Comparison of ENCODE assay signal across 18 cellular contexts in the genomic region with DNA sequence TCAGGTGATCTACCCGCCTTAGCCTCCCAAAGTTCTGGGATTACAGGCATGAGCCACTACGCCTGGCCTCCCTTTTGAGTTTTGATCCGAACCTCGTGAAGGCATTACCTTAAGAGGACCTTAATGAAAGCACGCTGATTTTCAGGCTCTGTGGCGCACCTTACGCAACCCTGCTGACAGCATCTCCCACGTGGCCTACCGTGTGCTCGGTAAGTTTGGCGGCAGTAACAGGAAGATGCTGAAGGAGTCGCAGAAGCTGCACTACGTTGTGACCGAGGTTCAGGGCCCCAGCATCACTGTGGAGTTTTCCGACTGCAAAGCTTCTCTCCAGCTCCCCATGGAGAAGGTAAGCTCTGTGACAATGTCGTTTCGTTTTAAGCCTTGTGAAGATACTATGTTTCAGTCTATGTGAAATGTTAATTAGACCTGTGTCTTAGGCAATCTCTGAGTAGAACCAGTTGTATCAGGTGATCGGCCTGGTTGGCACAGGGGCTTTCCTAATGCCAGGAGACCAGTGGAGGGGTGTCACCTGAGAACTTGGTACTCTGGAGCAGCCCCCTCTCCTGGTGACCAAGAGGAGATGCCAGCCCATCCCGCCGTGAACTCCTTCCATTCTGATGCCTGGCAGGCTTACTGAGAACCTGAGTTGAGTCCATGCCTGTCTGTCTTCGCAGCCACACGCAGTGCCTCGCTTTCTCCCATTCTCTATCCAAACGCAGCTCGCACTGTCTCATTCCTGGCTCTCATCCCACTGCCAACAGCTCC. TPM values are rescaled to one million over a fixed set of nuclear protein-coding genes. Genes with fewer than 3 reads are reported as not detected.
DNase-seq lines count a peak whose midpoint lies in the region; ATAC-seq, FAIRE-seq and TF ChIP-seq lines count a peak whose summit lies in the region.
"Had no signal": no experiment of that assay in that cellular context is flagged by ENCODE, and none has a peak within 500 bp of the region (broad histone marks: within the 10 kb centered on the region; RNA-seq: fewer than 3 reads in every experiment).

No MANE protein-coding gene starts in this region.

- no peak for TF ChIP-seq EP300 in K562 (IDR thresholded peaks at IDR 0.05; ENCODE audit: low read length)

- no peaks in the 10 kb centered on the region for H3K79me2 ChIP-seq in K562 (ENCODE audit: control insufficient read depth, insufficient read depth, low read length)
- no peaks in the 10 kb centered on the region for H3K79me2 ChIP-seq in mesendoderm (ENCODE audit: control insufficient read depth, insufficient read depth, low read length)

- no peak overlapping the region for H4K5ac ChIP-seq in mesendoderm (ENCODE audit: low read length)

- H3K18ac ChIP-seq in mesendoderm (ENCODE audit: low read length) = no peak overlapping the region

- peaks cover 3% of the 10 kb centered on the region for H3K79me1 ChIP-seq in mesendoderm (ENCODE audit: low read length)

- H3K27me3 ChIP-seq in AG04450 (ENCODE audit: control insufficient read depth, insufficient read depth, low read length) (no peaks in the 10 kb centered on the region), K562 (ENCODE audit: control insufficient read depth in 2 of 2, insufficient read depth in 2 of 2, low read length in 2 of 2) (no peaks in the 10 kb centered on the region), mesendoderm (ENCODE audit: insufficient read depth, low read length, poor library complexity) (no peaks in the 10 kb centered on the region)
- H3K27me3 ChIP-seq: right atrium auricular region had no signal

- no peak for TF ChIP-seq CTCF in AG04450 (IDR thresholded peaks at IDR 0.05; ENCODE audit: low read depth, low read length)
- TF ChIP-seq CTCF in HFF-Myc (IDR thresholded peaks at IDR 0.05; ENCODE audit: low read depth, low read length, missing control alignments) = peak; percentile 19
- no peak; a peak in 1 of 6 replicates for TF ChIP-seq CTCF in K562 (IDR thresholded peaks at IDR 0.05 in 2 of 3, conservative IDR thresholded peaks at IDR 0.05 in 1 of 3; ENCODE audit: insufficient read depth in 2 of 3, low read depth in 1 of 3, low read length in 3 of 3)
- TF ChIP-seq CTCF in GM20000 (IDR thresholded peaks at IDR 0.05; ENCODE audit: extremely low read depth, missing control alignments) = no peak

- no TSS peak for BruUV-seq in K562 (replicated peaks; lab: Mats Ljungman, UMichigan)

- no peak overlapping the region for H2AK5ac ChIP-seq in mesendoderm (ENCODE audit: low read length)

- no peak overlapping the region for H2BK15ac ChIP-seq in mesendoderm (replicated peaks; ENCODE audit: low read depth)

- TF ChIP-seq RAD21 in K562 (CRISPR knock-in tag; conservative IDR thresholded peaks at IDR 0.05 in 1 of 2, IDR thresholded peaks at IDR 0.05 in 1 of 2) = no peak

- DNase-seq in AG04450 (ENCODE audit: low read depth, low spot score) (no peak), HFF-Myc (ENCODE audit: extremely low read depth, low read depth) (no peak), K562 (ENCODE audit: extremely low read depth in 1 of 4, low spot score in 3 of 4) (no peak), mesendoderm (peak; percentile 21), mesenteric fat pad (ENCODE audit: low spot score) (no peak), RKO (ENCODE audit: low spot score) (no peak), COR-L47 (lab: John Stamatoyannopoulos, UW) (no peak), GM20000 (ENCODE audit: low spot score) (no peak)
- DNase-seq: activated CD4-positive, CD25-positive, alpha-beta regulatory T cell; activated gamma-delta T cell treated with Interleukin-2 at 50 U/mL for 16 hours; AML-193; cortex of kidney; islet precursor cell; KG1; NCI-H1105 treated with DMSO at 0.1 percent for 48 hours had no signal

- H3K9me3 ChIP-seq in AG04450 (ENCODE audit: control insufficient read depth, insufficient read depth, low read length) (no peaks in the 10 kb centered on the region), K562 (replicated peaks; ENCODE audit: control insufficient read depth, insufficient read depth, low read depth, low read length) (no peaks in the 10 kb centered on the region)
- H3K9me3 ChIP-seq: right atrium auricular region had no signal

- H3K4ac ChIP-seq in mesendoderm (ENCODE audit: low read depth, low read length) = no peak overlapping the region

- H3K9me1 ChIP-seq in K562 (ENCODE audit: control insufficient read depth, insufficient read depth, low read length) = no peaks in the 10 kb centered on the region

- peak; percentile 20; the same call in 1 of the 3 replicates for ATAC-seq in K562

- H2AFZ ChIP-seq in K562 (ENCODE audit: low read depth, low read length) = no peak overlapping the region

- H3K4me1 ChIP-seq in K562 (replicated peaks in 1 of 2; ENCODE audit: control insufficient read depth in 2 of 2, insufficient read depth in 2 of 2, low read length in 2 of 2) = peaks cover 0 to 8% of the 10 kb centered on the region in 2 experiments; a peak in 3 of 5 replicates
- no peaks in the 10 kb centered on the region for H3K4me1 ChIP-seq in mesendoderm (ENCODE audit: control insufficient read depth, low read depth, low read length)
- H3K4me1 ChIP-seq: right atrium auricular region had no signal

- in situ Hi-C loops in K562 (cut with MboI) = no loop called here

- H3K27ac ChIP-seq in AG04450 (ENCODE audit: low read depth, low read length) = peak overlapping the region; percentile 31
- H3K27ac ChIP-seq in K562 (ENCODE audit: extremely low read depth, low read depth, low read length) = no peak overlapping the region; the same call in 2 of the 3 replicates
- H3K27ac ChIP-seq in mesendoderm (ENCODE audit: low read depth, low read length) = no peak overlapping the region
- H3K27ac ChIP-seq: right atrium auricular region had no signal

- CTCF ChIA-PET in AG04450 (lab: Charles Lee) (interaction anchor here (0.8 kb wide), 1 partner anchor 628 kb away, joined by 3 read pairs; no protein-coding TSS in a partner anchor), K562 (lab: Yijun Ruan, JAX; ENCODE audit: low intra/inter-chr PET ratio) (interaction anchor here (0.6 kb wide), 1 partner anchor 303 kb away, joined by 3 read pairs; no protein-coding TSS in a partner anchor)

- intact Hi-C loops in K562 (cut with micrococcal nuclease) = no loop called here

- no peak for FAIRE-seq in K562 (lab: Jason Lieb, UNC)
- FAIRE-seq: astrocyte had no signal

- H3K4me2 ChIP-seq in K562 (ENCODE audit: insufficient read depth, low read length) (no peak overlapping the region; the same call in 1 of the 2 replicates), mesendoderm (ENCODE audit: low read length) (no peak overlapping the region)

- no peak for TF ChIP-seq POLR2A in K562 (conservative IDR thresholded peaks at IDR 0.05)

- no peaks in the 10 kb centered on the region for H4K20me1 ChIP-seq in K562 (replicated peaks; ENCODE audit: control insufficient read depth, insufficient read depth, low read length)

- no peak overlapping the region for H4K8ac ChIP-seq in mesendoderm (ENCODE audit: low read depth, low read length)

- H3K36me3 ChIP-seq in K562 (ENCODE audit: control insufficient read depth, insufficient read depth, low read length) (peaks cover 92% of the 10 kb centered on the region), mesendoderm (ENCODE audit: control insufficient read depth, insufficient read depth, low read length) (peaks cover 25% of the 10 kb centered on the region)

- H3K4me3 ChIP-seq in AG04450 (ENCODE audit: low read depth, low read length) = no peak overlapping the region
- H3K4me3 ChIP-seq in HFF-Myc (replicated peaks; ENCODE audit: low read depth, low read length) = no peak overlapping the region
- H3K4me3 ChIP-seq in K562 = no peak overlapping the region
- H3K4me3 ChIP-seq in mesendoderm (ENCODE audit: low read length) = no peak overlapping the region
- H3K4me3 ChIP-seq: right atrium auricular region had no signal

- no peak overlapping the region for H3K23ac ChIP-seq in mesendoderm (ENCODE audit: low read length)

- no peak overlapping the region for H3K56ac ChIP-seq in mesendoderm (ENCODE audit: low read length)

- H3K9ac ChIP-seq in K562 (ENCODE audit: insufficient read depth in 1 of 2, low read depth in 2 of 2, low read length in 2 of 2) (0 out of 4 replicates have a peak overlapping the region, but pooled peaks of 1 of the 2 experiments have one; percentile 30), mesendoderm (ENCODE audit: low read length) (no peak overlapping the region)

- WGBS in K562 (ENCODE audit: insufficient coverage, low coverage, missing lambda C conversion rate) = 96% methylated on average over 22 of the region's 25 CpGs
- no CpG with 5 or more reads among the region's 25 CpGs for WGBS in mesendoderm (ENCODE audit: extremely low coverage, insufficient coverage, low lambda C conversion rate)

- no peak overlapping the region for H2BK120ac ChIP-seq in mesendoderm (ENCODE audit: low read depth, low read length)

- POLR2A ChIA-PET in AG04450 (lab: Yijun Ruan, JAX) (interaction anchor here (1.1 kb wide), 1 partner anchor 28 kb away, joined by 3 read pairs; no protein-coding TSS in a partner anchor), K562 (lab: Yijun Ruan, JAX) (interaction anchor here (0.9 to 1.5 kb wide), 2 partner anchors 9 to 13 kb away, joined by 3 to 5 read pairs; no protein-coding TSS in a partner anchor)

- H2BK5ac ChIP-seq in mesendoderm (ENCODE audit: low read length) = no peak overlapping the region

RNA-seq across cellular contexts. Expression of a gene that starts 43.5 kb away (rescaled TPM):
- polyA plus RNA-seq in AG04450 (2011; rRNA removed) = 20.6 and 23.8 TPM in 2 replicates
- 62.1 and 73.7 TPM in 2 replicates for polyA minus RNA-seq in AG04450 (2011; rRNA and poly(A)+ RNA removed)
- total RNA-seq in K562 (2011; cell fraction: chromatin; rRNA removed; ENCODE audit: low replicate concordance) = 155 and 182 TPM in 2 replicates
- 95.1 and 104 TPM in 2 replicates for total RNA-seq in K562 (2011; cell fraction: nucleolus; rRNA removed)
- total RNA-seq in K562 (2011; cell fraction: nucleoplasm; rRNA removed) = 88.9 and 95.6 TPM in 2 replicates
- total RNA-seq in K562 (2014; rRNA removed) = 14.9 and 17.4 TPM in 2 replicates
- 5.8 and 6.6 TPM in 2 replicates for total RNA-seq in K562 (2014; rRNA removed; fragmentation: Illumina TruSeq; extraction: Trizol)
- total RNA-seq in K562 (2015; rRNA removed; fragmentation: Illumina TruSeq; extraction: Trizol) = 8.4 and 9.7 TPM in 2 replicates
- total RNA-seq in K562 (2021) = 44.2 and 47.2 TPM in 2 replicates
- 9.7 and 12.2 TPM in 2 replicates for polyA plus RNA-seq in K562 (2011; rRNA removed)
- polyA plus RNA-seq in K562 (2011; cell fraction: cytosol; rRNA removed) = 12.8 and 18.1 TPM in 2 replicates
- polyA plus RNA-seq in K562 (2011; cell fraction: nucleus; rRNA removed) = 38.5 and 65.8 TPM in 2 replicates
- polyA plus RNA-seq in K562 (2012) = 25.6 and 27.6 TPM in 2 replicates
- 29.1 and 29.7 TPM in 2 replicates for polyA plus RNA-seq in K562 (2014; fragmentation: Illumina TruSeq; extraction: Trizol)
- 1 to 10 TPM; 1.3 to 1.5 TPM for polyA plus RNA-seq in K562 (2014; fragmentation: Nextera tagmentation; extraction: Ambion mirVana)
- 19.4 and 19.5 TPM in 2 replicates for polyA plus RNA-seq in K562 (2014; rRNA removed)
- polyA minus RNA-seq in K562 (2011; rRNA and poly(A)+ RNA removed) = 31.1 and 34.7 TPM in 2 replicates
- polyA minus RNA-seq in K562 (2011; cell fraction: cytosol; rRNA and poly(A)+ RNA removed) = 35.7 and 44.2 TPM in 2 replicates
- polyA minus RNA-seq in K562 (2011; cell fraction: nucleus; rRNA and poly(A)+ RNA removed) = 48.2 and 50.0 TPM in 2 replicates
- polyA plus RNA-seq in mesendoderm (2013, experiment 1 of 2) = 13.4 TPM
- 13.0 TPM for polyA plus RNA-seq in mesendoderm (2013, experiment 2 of 2)
- total RNA-seq in mesenteric fat pad = 30.9 TPM

RNA-seq across cellular contexts. Expression of a gene that starts 52.0 kb away (rescaled TPM):
- 7.0 and 11.3 TPM in 2 replicates for polyA plus RNA-seq in AG04450 (2011; rRNA removed)
- 4.2 and 4.6 TPM in 2 replicates for polyA minus RNA-seq in AG04450 (2011; rRNA and poly(A)+ RNA removed)
- not detected in 2 replicates for total RNA-seq in K562 (2011; cell fraction: chromatin; rRNA removed; ENCODE audit: low replicate concordance)
- not detected in 2 replicates for total RNA-seq in K562 (2011; cell fraction: nucleolus; rRNA removed)
- total RNA-seq in K562 (2011; cell fraction: nucleoplasm; rRNA removed) = not detected in 2 replicates
- total RNA-seq in K562 (2014; rRNA removed) = not detected in 2 replicates
- not detected in 2 replicates for total RNA-seq in K562 (2014; rRNA removed; fragmentation: Illumina TruSeq; extraction: Trizol)
- total RNA-seq in K562 (2015; rRNA removed; fragmentation: Illumina TruSeq; extraction: Trizol) = not detected in 2 replicates
- 0.07 TPM in 1 of 2 replicates, not detected in the other for total RNA-seq in K562 (2021)
- not detected in 2 replicates for polyA plus RNA-seq in K562 (2011; rRNA removed)
- polyA plus RNA-seq in K562 (2011; cell fraction: cytosol; rRNA removed) = 0.01 TPM in 1 of 2 replicates, not detected in the other
- not detected in 2 replicates for polyA plus RNA-seq in K562 (2011; cell fraction: nucleus; rRNA removed)
- 0.03 and 0.15 TPM in 2 replicates for polyA plus RNA-seq in K562 (2012)
- polyA plus RNA-seq in K562 (2014; fragmentation: Illumina TruSeq; extraction: Trizol) = not detected in 2 replicates
- not detected for polyA plus RNA-seq in K562 (2014; fragmentation: Nextera tagmentation; extraction: Ambion mirVana)
- polyA plus RNA-seq in K562 (2014; rRNA removed) = not detected in 2 replicates
- not detected in 2 replicates for polyA minus RNA-seq in K562 (2011; rRNA and poly(A)+ RNA removed)
- polyA minus RNA-seq in K562 (2011; cell fraction: cytosol; rRNA and poly(A)+ RNA removed) = not detected in 2 replicates
- polyA minus RNA-seq in K562 (2011; cell fraction: nucleus; rRNA and poly(A)+ RNA removed) = not detected in 2 replicates
- polyA plus RNA-seq in mesendoderm (2013, experiment 1 of 2) = 0.22 TPM
- 0.48 TPM for polyA plus RNA-seq in mesendoderm (2013, experiment 2 of 2)
- 0.29 TPM for total RNA-seq in mesenteric fat pad
- total RNA-seq: T-helper 1 cell treated with Interleukin-12 subunit alpha and Interleukin-12 subunit beta and Interleukin-4 antibody, amounts not matched to agents 30 ng/mL and 1 ng/mL, for 36 hours had no signal
